In genomic region chr5:127412698-127413097, GRCh38 we compare ENCODE assay signal across 1 cellular context.
TF ChIP-seq lines count a peak whose summit lies in the region.

No MANE protein-coding gene starts in this region.

TF ChIP-seq in SK-N-SH treated with all-trans-retinoic acid at 6 μM for 48 hours, 23 proteins besides CTCF, POLR2A, EP300 and RAD21 (continued from another document):
- no peak for TF ChIP-seq POU6F1 (CRISPR knock-in tag; IDR thresholded peaks at IDR 0.05; ENCODE audit: borderline replicate concordance, low read depth)
- no peak for TF ChIP-seq ISL1 (CRISPR knock-in tag; IDR thresholded peaks at IDR 0.05)
- TF ChIP-seq ZC3H10 (CRISPR knock-in tag; IDR thresholded peaks at IDR 0.05) = no peak
- no peak for TF ChIP-seq TOX (CRISPR knock-in tag; IDR thresholded peaks at IDR 0.05; ENCODE audit: borderline replicate concordance)
- no peak for TF ChIP-seq ZFP3 (CRISPR knock-in tag; IDR thresholded peaks at IDR 0.05)
- no peak for TF ChIP-seq TCF4 (CRISPR knock-in tag; IDR thresholded peaks at IDR 0.05; ENCODE audit: borderline replicate concordance)
- TF ChIP-seq PPARA (CRISPR knock-in tag; IDR thresholded peaks at IDR 0.05; ENCODE audit: borderline replicate concordance) = no peak
- no peak for TF ChIP-seq CREB5 (CRISPR knock-in tag; IDR thresholded peaks at IDR 0.05; ENCODE audit: low read depth)
- TF ChIP-seq RARB (CRISPR knock-in tag; IDR thresholded peaks at IDR 0.05) = no peak
- no peak for TF ChIP-seq CSRNP3 (CRISPR knock-in tag; IDR thresholded peaks at IDR 0.05)
- TF ChIP-seq ESRRG (CRISPR knock-in tag; IDR thresholded peaks at IDR 0.05) = no peak
- no peak for TF ChIP-seq ZNF70 (CRISPR knock-in tag; IDR thresholded peaks at IDR 0.05)
- no peak for TF ChIP-seq OSR1 (CRISPR knock-in tag; IDR thresholded peaks at IDR 0.05)
